Comparison of ENCODE assay signal across 13 cellular contexts in genomic region chr1:178530037-178530402, GRCh38. TPM values are rescaled to one million over a fixed set of nuclear protein-coding genes. Genes with fewer than 3 reads are reported as not detected.
DNase-seq lines count a peak whose midpoint lies in the region; ATAC-seq and TF ChIP-seq lines count a peak whose summit lies in the region.
"Had no signal": no experiment of that assay in that cellular context is flagged by ENCODE, and none has a peak within 500 bp of the region (broad histone marks: within the 10 kb centered on the region; RNA-seq: fewer than 3 reads in every experiment).

No MANE protein-coding gene starts in this region.

- no peaks in the 10 kb centered on the region for H3F3A ChIP-seq in PC-3 (ENCODE audit: low read length, unreplicated experiment)

- no peak overlapping the region for H3K23ac ChIP-seq in trophoblast cell (ENCODE audit: low read length)

- BruUV-seq in PC-3 (replicated peaks; lab: Mats Ljungman, UMichigan), result no TSS peak

- peak; percentile 95 for DNase-seq in ELR (ENCODE audit: low read depth)
- DNase-seq in PC-3, result peak; percentile 91
- DNase-seq in epithelial cell of esophagus (ENCODE audit: low read depth), result peak; percentile 91
- peak; percentile 64 to 75 for DNase-seq in trophoblast cell
- DNase-seq in ovary, result no peak
- DNase-seq in erythroblast (lab: John Stamatoyannopoulos, UW), result no peak
- no peak for DNase-seq in GM20000 (ENCODE audit: low spot score)
- DNase-seq in hippocampal formation (lab: John Stamatoyannopoulos, UW), result no peak
- DNase-seq: DND-41, NCI-H2171 had no signal

- H3K36me3 ChIP-seq in PC-3 (ENCODE audit: low read depth, low read length), result no peaks in the 10 kb centered on the region
- H3K36me3 ChIP-seq in trophoblast cell (ENCODE audit: control insufficient read depth in 1 of 2, insufficient read depth in 2 of 2, low read length in 2 of 2), result no peaks in the 10 kb centered on the region
- H3K36me3 ChIP-seq in ovary, result no peaks in the 10 kb centered on the region
- H3K36me3 ChIP-seq: vagina had no signal

- H3K4me2 ChIP-seq in PC-3 (ENCODE audit: low read length) (peak overlapping the region; percentile 65), trophoblast cell (ENCODE audit: low read length) (no peak overlapping the region)

- H3K27me3 ChIP-seq in PC-3 (ENCODE audit: low read length) (no peaks in the 10 kb centered on the region), trophoblast cell (ENCODE audit: insufficient read depth, low read length) (no peaks in the 10 kb centered on the region), ovary (no peaks in the 10 kb centered on the region)
- H3K27me3 ChIP-seq: vagina had no signal

- TF ChIP-seq CTCF in PC-3 (conservative IDR thresholded peaks at IDR 0.05; ENCODE audit: low read depth, low read length) (no peak), epithelial cell of esophagus (IDR thresholded peaks at IDR 0.05; ENCODE audit: insufficient read depth, low read depth, low read length, missing control alignments) (no peak), ovary (IDR thresholded peaks at IDR 0.05) (no peak), GM20000 (IDR thresholded peaks at IDR 0.05; ENCODE audit: extremely low read depth, missing control alignments) (no peak)

- intact Hi-C loops in PC-3 (cut with micrococcal nuclease), result loop anchor here (5.0 to 10.0 kb wide), 2 partner anchors 218 to 365 kb away; no protein-coding TSS in a partner anchor
- intact Hi-C loops in ovary (cut with DNase I), result no loop called here

- H2BK12ac ChIP-seq in trophoblast cell (ENCODE audit: low read length), result no peak overlapping the region

- TF ChIP-seq POLR2A in ovary (IDR thresholded peaks at IDR 0.05) (no peak), erythroblast (IDR thresholded peaks at IDR 0.05; ENCODE audit: low read length) (no peak)

- H3K27ac ChIP-seq in PC-3 (ENCODE audit: low read length) (peak overlapping the region; percentile 79), trophoblast cell (ENCODE audit: low read depth, low read length) (peak overlapping the region; percentile 18), ovary (no peak overlapping the region)
- H3K27ac ChIP-seq: HL-60, vagina had no signal

- H2BK120ac ChIP-seq in trophoblast cell (ENCODE audit: insufficient read depth, low read length, poor library complexity), result no peak overlapping the region

- H2BK5ac ChIP-seq in trophoblast cell (ENCODE audit: low read depth, low read length, poor library complexity), result no peak overlapping the region

- no CpG with 5 or more reads among the region's 2 CpGs for WGBS in trophoblast cell (ENCODE audit: extremely low coverage, insufficient coverage, insufficient read length)
- WGBS in ovary, 3 donors, result 86 to 94% (median 93%) methylated on average over 2 of the region's 2 CpGs

- POLR2A ChIA-PET in PC-3 (lab: Charles Lee; ENCODE audit: unreplicated experiment), result no interaction called here

- no peak overlapping the region for H2AFZ ChIP-seq in PC-3 (ENCODE audit: low read length)
- no peak overlapping the region for H2AFZ ChIP-seq in trophoblast cell (ENCODE audit: insufficient read depth, low read length, poor library complexity)

- peak; percentile 74 for ATAC-seq in PC-3

- H3K4me3 ChIP-seq in PC-3 (ENCODE audit: low read length), result no peak overlapping the region
- no peak overlapping the region for H3K4me3 ChIP-seq in epithelial cell of esophagus (ENCODE audit: low read length)
- H3K4me3 ChIP-seq in trophoblast cell (ENCODE audit: low read depth, low read length), result no peak overlapping the region
- H3K4me3 ChIP-seq in ovary, result no peak overlapping the region
- H3K4me3 ChIP-seq: vagina had no signal

- no peak overlapping the region for H4K8ac ChIP-seq in trophoblast cell (ENCODE audit: low read depth, low read length)

- no peaks in the 10 kb centered on the region for H3K79me1 ChIP-seq in trophoblast cell (ENCODE audit: low read length)

- H2AK5ac ChIP-seq in trophoblast cell (ENCODE audit: low read length), result no peak overlapping the region

- no peak overlapping the region for H4K91ac ChIP-seq in trophoblast cell (ENCODE audit: low read depth, low read length)

- no peak for TF ChIP-seq EP300 in ovary (IDR thresholded peaks at IDR 0.05)

- H3K18ac ChIP-seq in trophoblast cell (ENCODE audit: low read length), result no peak overlapping the region

- H3K14ac ChIP-seq in trophoblast cell (ENCODE audit: low read length), result no peak overlapping the region

- no peaks in the 10 kb centered on the region for H4K20me1 ChIP-seq in PC-3 (ENCODE audit: low read length)

- no peak overlapping the region for H4K12ac ChIP-seq in trophoblast cell (ENCODE audit: low read depth, low read length)

- H3K4me1 ChIP-seq in PC-3 (ENCODE audit: insufficient read depth, low read length) (peaks cover 32% of the 10 kb centered on the region), trophoblast cell (ENCODE audit: control insufficient read depth in 1 of 2, insufficient read depth in 2 of 2, low read length in 2 of 2) (peaks cover 11% of the 10 kb centered on the region in 2 experiments), ovary (ENCODE audit: insufficient read depth) (no peaks in the 10 kb centered on the region)

- H3K9ac ChIP-seq in PC-3 (ENCODE audit: low read length), result 0 out of 2 replicates have a peak overlapping the region, but pooled peaks have one; percentile 24
- H3K9ac ChIP-seq in trophoblast cell (ENCODE audit: low read length), result no peak overlapping the region

- no peaks in the 10 kb centered on the region for H3K9me3 ChIP-seq in PC-3 (ENCODE audit: low read length)
- no peaks in the 10 kb centered on the region for H3K9me3 ChIP-seq in trophoblast cell (ENCODE audit: insufficient read depth, low read depth, low read length)
- H3K9me3 ChIP-seq in ovary, result no peaks in the 10 kb centered on the region
- H3K9me3 ChIP-seq: vagina had no signal

- H3K9me2 ChIP-seq in PC-3 (replicated peaks; ENCODE audit: low read length), result no peaks in the 10 kb centered on the region

- CTCF ChIA-PET in PC-3 (lab: Charles Lee), result interaction anchor here (0.6 kb wide), 1 partner anchor 233 kb away, joined by 4 read pairs; no protein-coding TSS in a partner anchor

- H3K79me2 ChIP-seq in PC-3 (ENCODE audit: low read length) (no peaks in the 10 kb centered on the region), trophoblast cell (ENCODE audit: control insufficient read depth, insufficient read depth, low read length, poor library complexity) (no peaks in the 10 kb centered on the region)

- H3K4ac ChIP-seq in trophoblast cell (ENCODE audit: low read depth, low read length), result no peak overlapping the region

RNA-seq across cellular contexts. Expression of gene TEX35, which starts 17.1 kb away (rescaled TPM):
- total RNA-seq in PC-3 (2014; rRNA removed) (not detected in 2 replicates), ovary (not detected)
- polyA plus RNA-seq in trophoblast cell (2013), result 0.08 and 0.31 TPM in 2 replicates
- polyA plus RNA-seq in ovary, result not detected
- total RNA-seq: omental fat pad, vagina had no signal

RNA-seq across cellular contexts. Expression of gene CLEC20A, which starts 33.3 kb away (rescaled TPM):
- not detected in 2 replicates for total RNA-seq in PC-3 (2014; rRNA removed)
- polyA plus RNA-seq in trophoblast cell (2013), result not detected in 2 replicates
- total RNA-seq in ovary, result not detected
- not detected for polyA plus RNA-seq in ovary
- total RNA-seq: omental fat pad, vagina had no signal

Comparison
In these comparisons a context has a peak if more than half of its experiments do, and no peak if none do; other contexts are left out.
1. DNase-seq: peak in ELR (single experiment), PC-3 (single experiment), epithelial cell of esophagus (single experiment) and trophoblast cell (2 of 2); none in ovary (0 of 5), erythroblast (0 of 2), GM20000 (single experiment) and hippocampal formation (0 of 2).
2. H3K27ac ChIP-seq: peak in PC-3 (single experiment) and trophoblast cell (single experiment); none in ovary (0 of 2).